In the genomic region with DNA sequence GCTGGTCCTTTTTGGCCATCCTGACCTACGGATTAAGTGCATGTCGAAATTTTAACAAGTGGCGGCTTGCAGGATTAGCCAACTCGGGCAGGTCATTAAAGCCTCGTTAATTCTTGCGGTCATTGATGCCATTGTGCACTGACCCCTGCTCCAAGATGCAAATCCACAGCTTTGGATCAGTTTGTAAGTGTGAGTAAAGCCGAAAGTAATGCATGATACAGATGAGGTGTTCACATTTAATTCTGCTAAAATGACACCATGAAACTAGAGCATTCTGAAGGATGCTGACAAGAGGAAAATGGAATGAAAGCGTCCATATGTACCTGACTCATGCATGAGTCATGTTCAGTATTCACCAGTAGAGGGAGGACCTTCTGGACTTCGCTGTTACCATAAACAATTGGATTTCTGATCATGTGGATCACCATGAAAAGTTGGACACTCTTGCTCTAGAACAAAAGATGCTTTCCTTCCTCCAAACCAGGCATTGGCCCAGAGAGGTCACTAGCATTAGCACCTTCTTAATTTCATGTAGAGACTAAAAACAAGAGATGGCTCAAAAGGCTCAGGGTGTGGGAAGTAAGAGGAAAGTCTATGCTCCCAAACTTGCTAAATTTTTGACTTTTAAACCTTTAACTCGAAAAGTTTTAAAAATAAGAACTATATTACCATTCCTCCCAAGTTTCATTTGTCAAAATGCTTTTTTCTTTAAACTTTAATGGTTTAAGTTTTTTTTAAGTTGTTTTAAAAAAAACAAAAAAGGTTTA, we compare ENCODE assay signal across 8 cellular contexts. TPM values are rescaled to one million over a fixed set of nuclear protein-coding genes. Genes with fewer than 3 reads are reported as not detected.
DNase-seq lines count a peak whose midpoint lies in the region; ATAC-seq and TF ChIP-seq lines count a peak whose summit lies in the region.

No MANE protein-coding gene starts in this region.

- H3K4me3 Mint-ChIP-seq in activated naive CD4-positive, alpha-beta T cell treated with anti-CD3 and anti-CD28 coated beads, Interleukin-2, amount 10 ng/mL, durations not matched to agents 7 days and 5 days, result no peak overlapping the region

- TF ChIP-seq CTCF in HFF-Myc (IDR thresholded peaks at IDR 0.05; ENCODE audit: low read depth, low read length, missing control alignments), result peak; percentile 50

- ATAC-seq in GM18867 (IDR thresholded peaks at IDR 0.05; ENCODE audit: unreplicated experiment), result no peak

- no peaks in the 10 kb centered on the region for H3K4me1 Mint-ChIP-seq in activated naive CD4-positive, alpha-beta T cell treated with anti-CD3 and anti-CD28 coated beads, Interleukin-2, amount 10 ng/mL, durations not matched to agents 7 days and 5 days

- peaks cover 52% of the 10 kb centered on the region for H3K27me3 Mint-ChIP-seq in activated naive CD4-positive, alpha-beta T cell treated with anti-CD3 and anti-CD28 coated beads, Interleukin-2, amount 10 ng/mL, durations not matched to agents 7 days and 5 days

- no peaks in the 10 kb centered on the region for H3K9me3 Mint-ChIP-seq in activated naive CD4-positive, alpha-beta T cell treated with anti-CD3 and anti-CD28 coated beads, Interleukin-2, amount 10 ng/mL, durations not matched to agents 7 days and 5 days

- DNase-seq in COLO829 (ENCODE audit: low spot score) (peak; percentile 89), HFF-Myc (ENCODE audit: extremely low read depth, low read depth) (peak; percentile 84), T1000 (lab: John Stamatoyannopoulos, UW) (peak; percentile 15), glomerular endothelial cell (ENCODE audit: extremely low read depth, low read depth, low spot score) (peak; percentile 72), stromal cell of bone marrow (ENCODE audit: low read depth) (peak; percentile 83)
- DNase-seq in activated CD4-positive, alpha-beta T cell treated with anti-CD3 and anti-CD28 coated beads, Interleukin-2, amount 50 U/mL, for 48 hours, result no peak
- no peak for DNase-seq in activated naive CD4-positive, alpha-beta T cell treated with anti-CD3 and anti-CD28 coated beads, Interleukin-2, amount 10 ng/mL, durations not matched to agents 7 days and 5 days

- CTCF ChIA-PET in activated naive CD4-positive, alpha-beta T cell treated with anti-CD3 and anti-CD28 coated beads, Interleukin-2, amount 10 ng/mL, durations not matched to agents 7 days and 5 days (lab: Charles Lee), result no interaction called here

- H3K4me3 ChIP-seq in HFF-Myc (replicated peaks; ENCODE audit: low read depth, low read length), result no peak overlapping the region

- no peaks in the 10 kb centered on the region for H3K36me3 Mint-ChIP-seq in activated naive CD4-positive, alpha-beta T cell treated with anti-CD3 and anti-CD28 coated beads, Interleukin-2, amount 10 ng/mL, durations not matched to agents 7 days and 5 days

- H3K27ac Mint-ChIP-seq in activated naive CD4-positive, alpha-beta T cell treated with anti-CD3 and anti-CD28 coated beads, Interleukin-2, amount 10 ng/mL, durations not matched to agents 7 days and 5 days, result no peak overlapping the region

RNA-seq across cellular contexts. Expression of gene MUC22, which starts 48.0 kb away (rescaled TPM):
- total RNA-seq in glomerular endothelial cell, result not detected in 2 replicates

RNA-seq across cellular contexts. Expression of gene C6orf15, which starts 54.1 kb away (rescaled TPM):
- total RNA-seq in glomerular endothelial cell, result not detected in 2 replicates

RNA-seq across cellular contexts. Expression of gene PSORS1C1, which starts 56.3 kb away (rescaled TPM):
- total RNA-seq in glomerular endothelial cell, result 1.6 and 1.8 TPM in 2 replicates

Comparison
In these comparisons a context has a peak if more than half of its experiments do, and no peak if none do; other contexts are left out.
1. DNase-seq: peak in COLO829 (single experiment), HFF-Myc (single experiment), T1000 (single experiment), glomerular endothelial cell (single experiment) and stromal cell of bone marrow (single experiment); none in activated CD4-positive, alpha-beta T cell treated with anti-CD3 and anti-CD28 coated beads, Interleukin-2, amount 50 U/mL, for 48 hours (0 of 2) and activated naive CD4-positive, alpha-beta T cell treated with anti-CD3 and anti-CD28 coated beads, Interleukin-2, amount 10 ng/mL, durations not matched to agents 7 days and 5 days (single experiment).